11 cellular contexts compared by ENCODE assay signal in the genomic region with DNA sequence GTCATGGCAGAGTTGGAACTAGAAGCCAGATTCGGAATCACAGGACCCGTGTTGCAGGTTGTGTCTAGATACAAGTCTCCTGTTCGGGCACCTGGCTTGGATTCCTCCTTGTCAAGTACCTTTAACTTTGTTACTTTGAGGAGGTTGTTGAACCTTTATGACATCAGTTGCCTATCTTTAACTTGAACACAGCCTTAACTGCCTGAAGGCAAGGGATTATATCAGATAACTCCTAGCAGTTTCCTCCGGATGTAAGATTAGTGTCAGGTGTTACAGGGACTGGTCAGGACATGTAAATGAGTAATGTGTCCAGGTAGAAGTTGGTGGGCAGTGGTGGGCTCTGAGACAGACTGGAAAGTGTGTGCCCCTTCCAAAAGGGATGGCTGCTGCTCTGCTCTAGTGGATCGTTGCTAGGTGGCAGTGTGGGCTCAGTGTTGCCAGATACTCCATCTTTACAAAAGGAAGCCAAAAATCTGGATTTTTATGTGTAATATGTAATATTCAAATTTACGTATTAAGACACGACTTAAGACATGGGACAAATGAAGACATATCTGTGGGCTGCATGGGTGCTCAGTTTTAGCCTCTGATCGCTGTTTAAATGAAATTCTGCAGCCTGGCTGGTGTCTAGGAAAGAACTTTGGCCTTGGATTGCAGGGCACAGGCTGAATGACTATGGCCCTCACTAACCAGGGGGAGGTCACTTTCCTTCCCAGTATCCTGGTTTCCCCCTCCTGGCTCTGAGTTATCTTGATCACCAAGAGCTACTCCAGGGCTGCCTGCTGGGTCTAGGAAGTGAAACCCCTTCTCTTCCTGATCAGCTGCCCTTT. TPM values are rescaled to one million over a fixed set of nuclear protein-coding genes. Genes with fewer than 3 reads are reported as not detected.
A peak's percentile ranks its signal among the peaks of the same experiment; 100 is the strongest.
DNase-seq lines count a peak whose midpoint lies in the region; ATAC-seq and TF ChIP-seq lines count a peak whose summit lies in the region.
"Had no signal": no experiment of that assay in that cellular context is flagged by ENCODE, and none has a peak within 500 bp of the region (broad histone marks: within the 10 kb centered on the region; RNA-seq: fewer than 3 reads in every experiment).

No MANE protein-coding gene starts in this region.

- peaks cover 99% of the 10 kb centered on the region for H3K79me2 ChIP-seq in Loucy (ENCODE audit: insufficient read depth, low read length)
- H3K79me2 ChIP-seq in neural cell (replicated peaks; ENCODE audit: insufficient read depth, low read length): peaks cover 15% of the 10 kb centered on the region

- peaks cover 55% of the 10 kb centered on the region for H4K20me1 ChIP-seq in Loucy (ENCODE audit: insufficient read depth, low read length, poor library complexity, severe bottlenecking)
- no peaks in the 10 kb centered on the region for H4K20me1 ChIP-seq in neural cell (ENCODE audit: insufficient read depth)

- no peak for DNase-seq in CD8-positive, alpha-beta memory T cell
- DNase-seq in choroid plexus epithelial cell (ENCODE audit: low read depth): no peak
- no peak for DNase-seq in A172 (ENCODE audit: low spot score)
- no peak for DNase-seq in KG1 (lab: John Stamatoyannopoulos, UW)
- no peak for DNase-seq in stimulated activated naive CD4-positive, alpha-beta T cell treated with Interleukin-2 at 50 U/mL for 16 hours (lab: John Stamatoyannopoulos, UW)
- DNase-seq: DMS153, NCI-H446 treated with DMSO at 0.1 percent for 48 hours, occipital lobe had no signal

- CTCF ChIA-PET in CD8-positive, alpha-beta memory T cell (lab: Charles Lee): interaction anchor here (2.3 kb wide), 1 partner anchor 12 kb away, joined by 6 read pairs; no protein-coding TSS in a partner anchor

- H3K9ac ChIP-seq in Loucy (ENCODE audit: low read depth, low read length, poor library complexity, severe bottlenecking) (peak overlapping the region; percentile 57), neural cell (ENCODE audit: low read length) (no peak overlapping the region)

- no peak overlapping the region for H2AFZ ChIP-seq in Loucy (ENCODE audit: low read length)
- no peak overlapping the region for H2AFZ ChIP-seq in neural cell (ENCODE audit: low read depth, low read length)

- no peaks in the 10 kb centered on the region for H3F3A ChIP-seq in Loucy (ENCODE audit: low read depth)
- no peaks in the 10 kb centered on the region for H3F3A ChIP-seq in neural cell (ENCODE audit: insufficient read depth, low read length, poor library complexity, severe bottlenecking)

- H3K4me3 ChIP-seq in CD8-positive, alpha-beta memory T cell (ENCODE audit: low read length): no peak overlapping the region
- H3K4me3 ChIP-seq in Loucy (ENCODE audit: low read length, poor library complexity, severe bottlenecking) (peak overlapping the region; percentile 2), choroid plexus epithelial cell (ENCODE audit: low read depth, low read length) (no peak overlapping the region), neural cell (ENCODE audit: low read length) (no peak overlapping the region)

- H3K27ac Mint-ChIP-seq in CD8-positive, alpha-beta memory T cell: peak overlapping the region in 6 of 8 donors; percentile 13 to 52 (median 26)

- peaks cover 0 to 26% (median 15%) of the 10 kb centered on the region in 3 donors for H3K36me3 Mint-ChIP-seq in CD8-positive, alpha-beta memory T cell

- no peak overlapping the region for H3K27ac ChIP-seq in CD8-positive, alpha-beta memory T cell (ENCODE audit: low read depth, low read length)
- no peak overlapping the region for H3K27ac ChIP-seq in neural cell (ENCODE audit: low read length)

- TF ChIP-seq RAD21 in neural cell (conservative IDR thresholded peaks at IDR 0.05): peak; percentile 29

- H3K9me3 ChIP-seq in CD8-positive, alpha-beta memory T cell (ENCODE audit: low read length): no peaks in the 10 kb centered on the region
- no peaks in the 10 kb centered on the region for H3K9me3 ChIP-seq in Loucy (ENCODE audit: insufficient read depth, low read depth, low read length)
- H3K9me3 ChIP-seq in neural cell (ENCODE audit: low read length): no peaks in the 10 kb centered on the region

- H3K36me3 ChIP-seq in CD8-positive, alpha-beta memory T cell (ENCODE audit: insufficient read depth, low read length): no peaks in the 10 kb centered on the region
- H3K36me3 ChIP-seq in Loucy (ENCODE audit: insufficient read depth, low read length): peaks cover 2% of the 10 kb centered on the region; the same call in 1 of the 2 replicates
- H3K36me3 ChIP-seq in neural cell (ENCODE audit: insufficient read depth, low read length): no peaks in the 10 kb centered on the region

- POLR2A ChIA-PET in CD8-positive, alpha-beta memory T cell (lab: Charles Lee): no interaction called here

- peak; percentile 67 for TF ChIP-seq CTCF in Loucy (conservative IDR thresholded peaks at IDR 0.05; ENCODE audit: low read length)
- peak; percentile 30 for TF ChIP-seq CTCF in choroid plexus epithelial cell (conservative IDR thresholded peaks at IDR 0.05; ENCODE audit: low read depth, low read length)
- TF ChIP-seq CTCF in neural cell (IDR thresholded peaks at IDR 0.05; ENCODE audit: poor library complexity, severe bottlenecking): peak; percentile 38

- no peaks in the 10 kb centered on the region for H3K27me3 ChIP-seq in CD8-positive, alpha-beta memory T cell (ENCODE audit: insufficient read depth, low read length, poor library complexity, severe bottlenecking)
- H3K27me3 ChIP-seq in Loucy (ENCODE audit: insufficient read depth, low read length, poor library complexity, severe bottlenecking): no peaks in the 10 kb centered on the region
- no peaks in the 10 kb centered on the region for H3K27me3 ChIP-seq in neural cell (ENCODE audit: insufficient read depth, low read depth, low read length)

- peak overlapping the region in 1 of 7 donors; percentile 15 for H3K4me3 Mint-ChIP-seq in CD8-positive, alpha-beta memory T cell

- peak overlapping the region; percentile 47 for H3K4me2 ChIP-seq in Loucy (ENCODE audit: low read depth, low read length, poor library complexity, severe bottlenecking)
- H3K4me2 ChIP-seq in neural cell (ENCODE audit: low read length): no peak overlapping the region

- TF ChIP-seq EP300 in neural cell (conservative IDR thresholded peaks at IDR 0.05; ENCODE audit: poor library complexity, severe bottlenecking): no peak

- H3K9me3 Mint-ChIP-seq in CD8-positive, alpha-beta memory T cell: no peaks in the 10 kb centered on the region

- no peaks in the 10 kb centered on the region for H3K27me3 Mint-ChIP-seq in CD8-positive, alpha-beta memory T cell

- no peaks in the 10 kb centered on the region for H3K9me2 ChIP-seq in Loucy (replicated peaks; ENCODE audit: low read depth, low read length)
- no peaks in the 10 kb centered on the region for H3K9me2 ChIP-seq in neural cell (ENCODE audit: insufficient read depth, low read length)

- ATAC-seq in HG02840 (IDR thresholded peaks at IDR 0.05; ENCODE audit: low FRiP score, unreplicated experiment): no peak

- peaks cover 82 to 98% (median 96%) of the 10 kb centered on the region in 3 donors for H3K4me1 Mint-ChIP-seq in CD8-positive, alpha-beta memory T cell

- peaks cover 53% of the 10 kb centered on the region for H3K4me1 ChIP-seq in CD8-positive, alpha-beta memory T cell (ENCODE audit: insufficient read depth, low read length)
- H3K4me1 ChIP-seq in Loucy (ENCODE audit: insufficient read depth, low read length, poor library complexity, severe bottlenecking): peaks cover 48% of the 10 kb centered on the region

TF ChIP-seq in neural cell, 6 proteins besides CTCF, POLR2A, EP300 and RAD21:
- no peak for TF ChIP-seq EZH2 (IDR thresholded peaks at IDR 0.05; ENCODE audit: borderline replicate concordance, insufficient read depth, low read length, poor library complexity, severe bottlenecking)
- TF ChIP-seq TAF1 (IDR thresholded peaks at IDR 0.05; ENCODE audit: low read depth): no peak
- TF ChIP-seq, protein P1, sequence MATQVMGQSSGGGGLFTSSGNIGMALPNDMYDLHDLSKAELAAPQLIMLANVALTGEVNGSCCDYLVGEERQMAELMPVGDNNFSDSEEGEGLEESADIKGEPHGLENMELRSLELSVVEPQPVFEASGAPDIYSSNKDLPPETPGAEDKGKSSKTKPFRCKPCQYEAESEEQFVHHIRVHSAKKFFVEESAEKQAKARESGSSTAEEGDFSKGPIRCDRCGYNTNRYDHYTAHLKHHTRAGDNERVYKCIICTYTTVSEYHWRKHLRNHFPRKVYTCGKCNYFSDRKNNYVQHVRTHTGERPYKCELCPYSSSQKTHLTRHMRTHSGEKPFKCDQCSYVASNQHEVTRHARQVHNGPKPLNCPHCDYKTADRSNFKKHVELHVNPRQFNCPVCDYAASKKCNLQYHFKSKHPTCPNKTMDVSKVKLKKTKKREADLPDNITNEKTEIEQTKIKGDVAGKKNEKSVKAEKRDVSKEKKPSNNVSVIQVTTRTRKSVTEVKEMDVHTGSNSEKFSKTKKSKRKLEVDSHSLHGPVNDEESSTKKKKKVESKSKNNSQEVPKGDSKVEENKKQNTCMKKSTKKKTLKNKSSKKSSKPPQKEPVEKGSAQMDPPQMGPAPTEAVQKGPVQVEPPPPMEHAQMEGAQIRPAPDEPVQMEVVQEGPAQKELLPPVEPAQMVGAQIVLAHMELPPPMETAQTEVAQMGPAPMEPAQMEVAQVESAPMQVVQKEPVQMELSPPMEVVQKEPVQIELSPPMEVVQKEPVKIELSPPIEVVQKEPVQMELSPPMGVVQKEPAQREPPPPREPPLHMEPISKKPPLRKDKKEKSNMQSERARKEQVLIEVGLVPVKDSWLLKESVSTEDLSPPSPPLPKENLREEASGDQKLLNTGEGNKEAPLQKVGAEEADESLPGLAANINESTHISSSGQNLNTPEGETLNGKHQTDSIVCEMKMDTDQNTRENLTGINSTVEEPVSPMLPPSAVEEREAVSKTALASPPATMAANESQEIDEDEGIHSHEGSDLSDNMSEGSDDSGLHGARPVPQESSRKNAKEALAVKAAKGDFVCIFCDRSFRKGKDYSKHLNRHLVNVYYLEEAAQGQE (IDR thresholded peaks at IDR 0.05; ENCODE audit: borderline replicate concordance): no peak
- TF ChIP-seq SMC3 (conservative IDR thresholded peaks at IDR 0.05; ENCODE audit: poor library complexity): peak; percentile 12
- no peak for TF ChIP-seq MXI1 (conservative IDR thresholded peaks at IDR 0.05; ENCODE audit: poor library complexity, severe bottlenecking)
- TF ChIP-seq POLR2AphosphoS5 (IDR thresholded peaks at IDR 0.05): no peak

RNA-seq across cellular contexts. Expression of a gene that starts 27.1 kb away (rescaled TPM):
- 10 to 100 TPM; 78.3 to 79.9 TPM for total RNA-seq in CD8-positive, alpha-beta memory T cell
- 5.7 TPM for polyA plus RNA-seq in CD8-positive, alpha-beta memory T cell
- polyA plus RNA-seq in neural cell: 78.9 and 83.8 TPM in 2 replicates
- polyA minus RNA-seq in neural cell: 43.1 and 43.8 TPM in 2 replicates
- total RNA-seq in A172 (2014; rRNA removed; shearing (Covaris generic)): 74.7 and 86.5 TPM in 2 replicates
